Comparison of ENCODE assay signal across 8 cellular contexts in the genomic region with DNA sequence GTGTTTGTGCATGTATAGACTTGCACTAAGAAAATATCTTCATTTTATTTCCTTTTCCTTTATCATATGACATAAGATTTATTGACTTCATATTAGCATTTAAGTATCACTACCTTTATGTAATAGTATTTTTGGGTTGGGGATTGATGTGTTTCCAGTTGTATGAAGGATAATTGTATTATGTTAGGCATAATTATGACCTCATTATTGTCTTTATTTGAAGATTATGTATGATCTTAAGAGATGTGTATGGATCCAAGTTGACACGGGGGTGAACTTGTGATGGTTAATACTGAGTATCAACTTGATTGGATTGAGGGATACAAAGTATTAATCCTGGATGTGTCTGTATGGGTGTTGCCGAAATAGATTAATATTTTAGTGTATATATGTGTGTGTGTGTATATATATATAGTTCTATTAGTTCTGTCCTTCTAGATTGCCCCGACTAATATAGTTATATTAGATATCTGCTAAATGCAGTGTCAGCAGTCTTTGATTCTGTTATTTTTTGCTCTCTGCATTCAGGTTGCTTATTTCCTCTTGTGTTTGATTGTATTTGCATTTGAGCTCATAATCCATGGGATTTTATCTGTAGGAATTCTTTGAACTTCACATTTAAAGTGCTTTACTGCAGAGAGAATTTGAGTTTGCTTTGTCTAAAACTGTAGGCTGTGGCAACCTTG.
"Had no signal": no experiment of that assay in that cellular context is flagged by ENCODE, and none has a peak within 500 bp of the region (broad histone marks: within the 10 kb centered on the region; RNA-seq: fewer than 3 reads in every experiment).

No MANE protein-coding gene starts in this region.

- DNase-seq: H7, Karpas-422, KBM-7 had no signal

- H3K4me1 ChIP-seq: HAP-1 had no signal

- H3K36me3 ChIP-seq: HAP-1 had no signal

- H3K9me3 ChIP-seq: HAP-1 had no signal

- H3K4me3 ChIP-seq: GM23338, HAP-1 had no signal

- H3K27ac ChIP-seq: KMS-11 had no signal

- FAIRE-seq: HTR-8/SVneo had no signal

- ATAC-seq: GM23338, HCT116 had no signal

- H3K4me2 ChIP-seq: GM23338, KMS-11 had no signal

- H3K9ac ChIP-seq: KMS-11 had no signal

- H2AFZ ChIP-seq: GM23338 had no signal
